Comparison of ENCODE assay signal across 1 cellular context in the genomic region with DNA sequence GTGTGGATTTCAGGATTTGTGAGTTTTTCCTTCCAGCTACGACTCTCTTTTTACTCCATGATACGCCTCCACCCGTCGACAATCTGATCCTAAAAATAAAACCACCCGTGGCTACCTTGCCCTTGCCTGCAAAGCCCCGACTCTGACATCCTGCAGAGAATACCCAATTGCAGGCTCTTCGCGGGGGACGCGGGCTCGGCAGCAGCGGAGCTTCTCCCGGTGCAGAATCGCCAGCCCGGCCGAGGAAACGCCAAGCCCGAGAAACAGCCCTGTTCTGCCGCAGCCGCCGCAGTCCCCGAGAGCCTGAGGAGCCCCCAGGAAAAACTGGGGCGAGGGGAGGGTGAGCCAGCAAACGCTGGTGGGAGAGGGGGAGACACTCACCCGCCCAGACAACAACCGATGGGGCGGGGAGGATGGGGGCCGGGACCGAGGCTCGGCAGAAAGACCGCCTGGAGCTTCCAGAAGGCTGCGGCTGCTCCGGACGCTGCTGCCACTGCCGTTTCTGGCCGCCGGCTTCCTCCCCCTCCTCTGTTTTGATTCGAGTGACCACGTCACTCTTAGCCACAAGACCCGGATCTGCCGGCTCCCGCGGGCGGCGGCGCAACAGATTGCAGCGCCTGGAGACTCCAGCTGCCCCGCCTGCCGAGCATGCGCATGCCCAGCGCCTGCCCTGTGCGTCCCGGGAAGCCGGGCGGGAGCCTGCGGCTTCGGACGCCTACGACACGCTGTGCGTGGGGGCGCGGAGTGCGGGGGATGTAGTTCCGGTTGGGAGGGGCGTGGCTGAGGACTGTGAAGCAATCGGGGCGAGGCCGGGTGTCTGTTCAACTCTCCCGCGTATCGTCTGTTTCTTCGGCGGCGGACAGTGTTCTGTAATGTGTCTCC.
TF ChIP-seq lines count a peak whose summit lies in the region.

A gene (minus strand): TSS at position 508 of the 882 bp plus-strand sequence. CDS start 33,720 bp downstream, outside the sequence.

TF ChIP-seq in H1, 55 proteins besides CTCF, POLR2A, EP300 and RAD21 (continued from another document):
- TF ChIP-seq SUZ12 (IDR thresholded peaks at IDR 0.05; ENCODE audit: low read length) = peak; percentile 24; the same call in 1 of the 2 replicates
